In genomic region chr21:30233636-30234035, GRCh38 we compare ENCODE assay signal across 18 cellular contexts. TPM values are rescaled to one million over a fixed set of nuclear protein-coding genes. Genes with fewer than 3 reads are reported as not detected.
A peak's percentile ranks its signal among the peaks of the same experiment; 100 is the strongest.
DNase-seq lines count a peak whose midpoint lies in the region; ATAC-seq, FAIRE-seq and TF ChIP-seq lines count a peak whose summit lies in the region.
"Had no signal": no experiment of that assay in that cellular context is flagged by ENCODE, and none has a peak within 500 bp of the region (broad histone marks: within the 10 kb centered on the region; RNA-seq: fewer than 3 reads in every experiment).

No MANE protein-coding gene starts in this region.

- peak overlapping the region; percentile 82 for H3K27ac ChIP-seq in RWPE2 (ENCODE audit: poor library complexity, severe bottlenecking)
- H3K27ac ChIP-seq in left lung = no peak overlapping the region
- H3K27ac ChIP-seq in small intestine (ENCODE audit: low read depth in 1 of 2, low read length in 1 of 2) = no peak overlapping the region
- H3K27ac ChIP-seq: HL-60, SJCRH30 had no signal

- H3K36me3 Mint-ChIP-seq in glutamatergic neuron (ENCODE audit: unreplicated experiment) = no peaks in the 10 kb centered on the region
- H3K36me3 Mint-ChIP-seq: CD8-positive, alpha-beta T cell had no signal

- no peak for FAIRE-seq in small intestine (lab: Jason Lieb, UNC)
- FAIRE-seq: GM12892 had no signal

- ATAC-seq in RWPE2 (ENCODE audit: low read depth) (no peak), left lung (no peak)
- ATAC-seq: CD8-positive, alpha-beta T cell had no signal

- H3K36me3 ChIP-seq in RWPE2 (ENCODE audit: low read depth) = no peaks in the 10 kb centered on the region
- H3K36me3 ChIP-seq in left lung = no peaks in the 10 kb centered on the region
- no peaks in the 10 kb centered on the region for H3K36me3 ChIP-seq in small intestine (ENCODE audit: control insufficient read depth in 2 of 2, insufficient read depth in 2 of 2, low read length in 2 of 2)
- H3K36me3 ChIP-seq: SJCRH30 had no signal

- no peaks in the 10 kb centered on the region for H3K9me3 ChIP-seq in RWPE2 (ENCODE audit: severe bottlenecking)
- no peaks in the 10 kb centered on the region for H3K9me3 ChIP-seq in left lung
- H3K9me3 ChIP-seq in small intestine (ENCODE audit: control insufficient read depth, low read depth) = no peaks in the 10 kb centered on the region
- H3K9me3 ChIP-seq: SJCRH30 had no signal

- H3K27me3 ChIP-seq in RWPE2 (ENCODE audit: insufficient read depth, poor library complexity, severe bottlenecking) = no peaks in the 10 kb centered on the region
- no peaks in the 10 kb centered on the region for H3K27me3 ChIP-seq in left lung
- no peaks in the 10 kb centered on the region for H3K27me3 ChIP-seq in small intestine (ENCODE audit: control insufficient read depth in 2 of 2, insufficient read depth in 2 of 2, low read length in 2 of 2)
- H3K27me3 ChIP-seq: SJCRH30 had no signal

- H3K4me1 ChIP-seq in RWPE2 (ENCODE audit: insufficient read depth, poor library complexity, severe bottlenecking) = peaks cover 17% of the 10 kb centered on the region
- no peaks in the 10 kb centered on the region for H3K4me1 ChIP-seq in left lung
- H3K4me1 ChIP-seq in small intestine (ENCODE audit: control insufficient read depth in 2 of 2, insufficient read depth in 1 of 2, low read depth in 1 of 2, low read length in 1 of 2) = no peaks in the 10 kb centered on the region
- H3K4me1 ChIP-seq: SJCRH30 had no signal

- H3K4me3 ChIP-seq in RWPE2 (ENCODE audit: severe bottlenecking) (no peak overlapping the region), left lung (no peak overlapping the region), small intestine (ENCODE audit: low read depth in 1 of 2, low read length in 2 of 2) (no peak overlapping the region)
- H3K4me3 ChIP-seq: SJCRH30 had no signal

- H3K9me3 Mint-ChIP-seq in glutamatergic neuron (ENCODE audit: unreplicated experiment) = no peaks in the 10 kb centered on the region

- H3K4me3 Mint-ChIP-seq in glutamatergic neuron (ENCODE audit: unreplicated experiment) = peak overlapping the region; percentile 63
- H3K4me3 Mint-ChIP-seq: CD8-positive, alpha-beta T cell had no signal

- peak; percentile 26 for DNase-seq in NCI-H146 (lab: John Stamatoyannopoulos, UW)
- no peak for DNase-seq in RWPE2 (ENCODE audit: low spot score)
- no peak for DNase-seq in glutamatergic neuron
- peak; percentile 14 for DNase-seq in stromal cell of bone marrow (ENCODE audit: low read depth)
- no peak for DNase-seq in left lung
- no peak for DNase-seq in NCI-H1105 (lab: John Stamatoyannopoulos, UW)
- DNase-seq in small intestine = no peak
- DNase-seq: CD8-positive, alpha-beta T cell; DND-41; GDM1; H7; NCI-H1694; RPMI8226; SJCRH30 had no signal

- intact Hi-C loops in left lung (cut with DNase I) = no loop called here

- peaks cover 24% of the 10 kb centered on the region for H3K4me1 Mint-ChIP-seq in glutamatergic neuron (ENCODE audit: low read depth, unreplicated experiment)

- peak overlapping the region; percentile 56 for H3K27ac Mint-ChIP-seq in glutamatergic neuron (ENCODE audit: unreplicated experiment)
- H3K27ac Mint-ChIP-seq: CD8-positive, alpha-beta T cell had no signal

- H3K27me3 Mint-ChIP-seq in glutamatergic neuron (ENCODE audit: unreplicated experiment) = no peaks in the 10 kb centered on the region

- TF ChIP-seq CTCF in RWPE2 (IDR thresholded peaks at IDR 0.05; ENCODE audit: poor library complexity, severe bottlenecking) (no peak), glutamatergic neuron (IDR thresholded peaks at IDR 0.05; ENCODE audit: partially characterized antibody, unreplicated experiment) (no peak), left lung (IDR thresholded peaks at IDR 0.05) (no peak)

RNA-seq across cellular contexts. Expression of gene CLDN8, which starts 17.7 kb away (rescaled TPM):
- total RNA-seq in glutamatergic neuron (ENCODE audit: unreplicated experiment) = not detected
- total RNA-seq in left lung = under 1 TPM in 1 of 2 donors, not detected in 1; 0.39 TPM
- polyA plus RNA-seq in small intestine = not detected
- total RNA-seq: CD8-positive, alpha-beta T cell; H7; NCI-H460; SJCRH30 had no signal
- polyA plus RNA-seq: BJ had no signal

RNA-seq across cellular contexts. Expression of gene KRTAP24-1, which starts 49.1 kb away (rescaled TPM):
- total RNA-seq in glutamatergic neuron (ENCODE audit: unreplicated experiment) (not detected), left lung (not detected)
- not detected for polyA plus RNA-seq in small intestine
- total RNA-seq: CD8-positive, alpha-beta T cell; H7; NCI-H460; SJCRH30 had no signal
- polyA plus RNA-seq: BJ had no signal

RNA-seq across cellular contexts. Expression of gene KRTAP25-1, which starts 55.7 kb away (rescaled TPM):
- not detected for total RNA-seq in glutamatergic neuron (ENCODE audit: unreplicated experiment)
- total RNA-seq in left lung = not detected
- polyA plus RNA-seq in small intestine = not detected
- total RNA-seq: CD8-positive, alpha-beta T cell; H7; NCI-H460; SJCRH30 had no signal
- polyA plus RNA-seq: BJ had no signal

Comparison
In these comparisons a context has a peak if more than half of its experiments do, and no peak if none do; other contexts are left out.
1. DNase-seq: peak in NCI-H146 (single experiment) and stromal cell of bone marrow (single experiment); none in RWPE2 (single experiment), glutamatergic neuron (single experiment), left lung (0 of 2), NCI-H1105 (single experiment) and small intestine (single experiment).